8 cellular contexts compared by ENCODE assay signal in the genomic region with DNA sequence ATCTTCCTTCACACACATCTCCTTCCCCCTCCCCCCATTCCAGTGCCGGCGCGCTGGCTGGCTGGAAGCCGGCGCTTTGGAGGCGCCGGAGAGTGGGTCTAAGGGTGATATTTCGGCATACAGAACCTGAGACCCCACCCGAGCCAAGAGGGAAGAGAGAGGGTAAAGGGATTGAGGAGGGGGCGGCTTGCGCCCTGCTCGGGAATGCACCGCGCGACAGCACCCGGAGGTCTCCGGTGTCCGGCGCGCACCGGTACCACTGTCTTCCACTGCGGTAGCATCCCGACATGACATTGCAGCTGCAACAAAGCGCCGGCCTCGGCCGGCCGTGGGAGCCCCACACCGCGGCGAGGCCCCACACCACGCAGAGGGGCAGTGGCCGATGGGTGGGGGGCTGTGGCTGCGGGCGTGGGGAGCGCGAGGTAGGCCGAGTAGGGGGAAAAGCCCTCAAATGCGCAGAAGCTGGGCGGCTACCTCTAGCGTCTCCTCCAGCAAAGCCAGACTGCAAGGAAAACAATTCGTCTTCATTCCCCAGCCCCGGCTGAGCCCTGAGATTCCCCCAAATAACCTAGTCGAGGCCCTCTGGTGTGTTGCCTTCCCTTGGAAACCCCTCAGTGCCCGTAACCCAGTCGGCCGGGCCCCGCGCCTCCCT. TPM values are rescaled to one million over a fixed set of nuclear protein-coding genes. Genes with fewer than 3 reads are reported as not detected.
DNase-seq lines count a peak whose midpoint lies in the region; ATAC-seq and TF ChIP-seq lines count a peak whose summit lies in the region.

No MANE protein-coding gene starts in this region.

- no peaks in the 10 kb centered on the region for H3K9me3 Mint-ChIP-seq in neural crest cell

- TF ChIP-seq CTCF in AG09309 (IDR thresholded peaks at IDR 0.05; ENCODE audit: control insufficient read depth, insufficient read depth, low read depth, low read length, missing control alignments): no peak
- TF ChIP-seq CTCF in GM13977 (IDR thresholded peaks at IDR 0.05; ENCODE audit: extremely low read depth, insufficient read depth, missing control alignments): no peak
- TF ChIP-seq CTCF in WI38 (IDR thresholded peaks at IDR 0.05; ENCODE audit: low read depth, low read length): no peak
- no peak for TF ChIP-seq CTCF in fibroblast of pulmonary artery (IDR thresholded peaks at IDR 0.05; ENCODE audit: low read length, missing control alignments)
- no peak for TF ChIP-seq CTCF in neural crest cell (conservative IDR thresholded peaks at IDR 0.05)

- in situ Hi-C loops in GM13977 (cut with MboI; ENCODE audit: low pct_unique_long_range_greater_than_20kb, low sequenced_read_pairs, unreplicated experiment): loop anchor here (5.0 kb wide), 1 partner anchor 211 kb away; no protein-coding TSS in a partner anchor

- DNase-seq in AG09309 (ENCODE audit: low read depth) (no peak), GM13977 (ENCODE audit: low spot score) (peak; percentile 53), fibroblast of pulmonary artery (ENCODE audit: low read depth) (no peak), neural crest cell (ENCODE audit: low read depth, low spot score) (peak; percentile 18), H4 (ENCODE audit: low spot score) (no peak), NCI-H187 (lab: John Stamatoyannopoulos, UW) (no peak)

- peak overlapping the region; percentile 78 for H3K27ac Mint-ChIP-seq in neural crest cell (ENCODE audit: unreplicated experiment)

- H3K36me3 Mint-ChIP-seq in neural crest cell (ENCODE audit: low read depth): no peaks in the 10 kb centered on the region

- peaks cover 31% of the 10 kb centered on the region for H3K27me3 Mint-ChIP-seq in neural crest cell (ENCODE audit: low read depth)

- H3K4me3 Mint-ChIP-seq in neural crest cell: peak overlapping the region; percentile 89

- peaks cover 13% of the 10 kb centered on the region for H3K4me1 Mint-ChIP-seq in neural crest cell

- peak overlapping the region; percentile 71 for H3K4me3 ChIP-seq in AG09309 (ENCODE audit: control insufficient read depth, low read depth, low read length)
- H3K4me3 ChIP-seq in WI38 (ENCODE audit: low read depth, low read length): peak overlapping the region; percentile 81
- peak overlapping the region; percentile 93 for H3K4me3 ChIP-seq in fibroblast of pulmonary artery (replicated peaks; ENCODE audit: low read depth, low read length)

- ATAC-seq in HG03432 (IDR thresholded peaks at IDR 0.05; ENCODE audit: unreplicated experiment): peak; percentile 23

RNA-seq across cellular contexts. Expression of a gene that starts 0.9 kb away (rescaled TPM):
- total RNA-seq in neural crest cell: 16.4 and 19.8 TPM in 2 replicates
- total RNA-seq in H4 (2014; rRNA removed; shearing (Covaris generic)): 6.1 and 7.7 TPM in 2 replicates

Comparison
In these comparisons a context has a peak if more than half of its experiments do, and no peak if none do; other contexts are left out.
1. DNase-seq: peak in GM13977 (single experiment) and neural crest cell (single experiment); none in AG09309 (single experiment), fibroblast of pulmonary artery (single experiment), H4 (single experiment) and NCI-H187 (0 of 2).
2. Peak in every context shown above with its lines, with median percentiles within 50 percentile points of each other: H3K4me3 ChIP-seq.